Comparison of ENCODE assay signal across 8 cellular contexts in the genomic region with DNA sequence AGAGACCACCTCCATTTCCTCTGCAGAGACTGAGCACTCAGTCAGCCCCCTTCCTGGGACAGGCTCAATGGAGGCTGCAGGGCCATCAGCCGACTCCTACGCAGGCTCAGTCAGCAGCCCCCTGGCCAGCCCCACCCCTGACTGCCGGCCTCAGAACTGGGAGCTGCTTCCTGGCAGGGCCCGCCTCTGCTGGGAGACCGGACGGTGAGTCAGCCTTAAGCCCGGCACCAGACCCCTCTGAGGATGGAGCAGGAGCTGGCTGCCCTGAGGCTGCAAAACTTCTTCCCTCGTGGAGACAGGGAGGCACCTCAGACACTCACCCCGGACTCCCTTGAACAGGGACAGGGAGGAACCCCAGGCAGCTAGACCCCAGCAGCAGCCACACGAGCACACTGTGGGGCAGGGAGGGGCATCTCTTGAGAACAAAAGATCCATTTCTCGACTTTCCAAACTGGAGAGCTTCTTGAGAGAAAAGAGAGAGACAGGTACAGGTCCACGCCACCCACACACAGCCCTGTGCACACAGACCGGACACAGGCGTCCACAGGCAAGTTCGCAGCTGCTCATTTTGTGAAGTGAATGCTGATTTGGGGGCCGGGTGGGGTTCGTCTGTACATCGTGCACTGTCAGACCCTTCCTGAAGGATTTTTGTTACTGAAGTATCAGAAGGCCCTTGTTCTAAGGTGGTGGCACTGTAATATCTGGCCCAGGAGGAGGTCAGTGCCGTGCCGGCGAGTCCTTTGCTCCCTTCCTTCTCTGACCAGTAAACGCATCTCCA. TPM values are rescaled to one million over a fixed set of nuclear protein-coding genes. Genes with fewer than 3 reads are reported as not detected.
A peak's percentile ranks its signal among the peaks of the same experiment; 100 is the strongest.
DNase-seq lines count a peak whose midpoint lies in the region; ATAC-seq, FAIRE-seq and TF ChIP-seq lines count a peak whose summit lies in the region.

No MANE protein-coding gene starts in this region.

- intact Hi-C loops in CD4-positive, alpha-beta memory T cell (cut with micrococcal nuclease): no loop called here

- WGBS in HUES64: 5% methylated on average over 22 of the region's 22 CpGs

- no peak for FAIRE-seq in D721Med (lab: Jason Lieb, UNC)

- peak overlapping the region; percentile 35 to 74 (median 60) for H3K4me3 Mint-ChIP-seq in CD4-positive, alpha-beta memory T cell
- H3K4me3 Mint-ChIP-seq in WTC11 (peak overlapping the region; percentile 88), nephron progenitor cell (peak overlapping the region; percentile 94)

- no peaks in the 10 kb centered on the region for H3K36me3 ChIP-seq in CD4-positive, alpha-beta memory T cell (ENCODE audit: insufficient read depth, low read length)
- no peaks in the 10 kb centered on the region for H3K36me3 ChIP-seq in HUES64 (ENCODE audit: insufficient read depth, low read length)

- peaks cover 83% of the 10 kb centered on the region for H3K4me1 ChIP-seq in CD4-positive, alpha-beta memory T cell (ENCODE audit: insufficient read depth, low read length)
- peaks cover 20% of the 10 kb centered on the region; the same call in 1 of the 2 replicates for H3K4me1 ChIP-seq in HUES64 (ENCODE audit: insufficient read depth, low read length)

- no peak overlapping the region for H3K27ac ChIP-seq in CD4-positive, alpha-beta memory T cell (ENCODE audit: low read depth, low read length)
- H3K27ac ChIP-seq in HUES64 (ENCODE audit: low read depth, low read length): peak overlapping the region; percentile 34

- peaks cover 23 to 51% (median 38%) of the 10 kb centered on the region in 4 donors for H3K4me1 Mint-ChIP-seq in CD4-positive, alpha-beta memory T cell
- peaks cover 19% of the 10 kb centered on the region for H3K4me1 Mint-ChIP-seq in WTC11
- peaks cover 49% of the 10 kb centered on the region for H3K4me1 Mint-ChIP-seq in nephron progenitor cell

- TF ChIP-seq CTCF in WTC11 (IDR thresholded peaks at IDR 0.05) (no peak), fibroblast of the aortic adventitia (IDR thresholded peaks at IDR 0.05; ENCODE audit: insufficient read depth, low read length) (no peak), nephron progenitor cell (IDR thresholded peaks at IDR 0.05) (no peak), D721Med (IDR thresholded peaks at IDR 0.05; ENCODE audit: insufficient read depth, missing control alignments) (no peak)

- H3K27ac Mint-ChIP-seq in CD4-positive, alpha-beta memory T cell: peak overlapping the region in 1 of 7 donors; percentile 42
- H3K27ac Mint-ChIP-seq in WTC11 (no peak overlapping the region), nephron progenitor cell (peak overlapping the region; percentile 91)

- H3K36me3 Mint-ChIP-seq in CD4-positive, alpha-beta memory T cell: no peaks in the 10 kb centered on the region
- no peaks in the 10 kb centered on the region for H3K36me3 Mint-ChIP-seq in WTC11
- H3K36me3 Mint-ChIP-seq in nephron progenitor cell (ENCODE audit: low read depth): no peaks in the 10 kb centered on the region

- peaks cover 4 to 17% of the 10 kb centered on the region in 2 donors for H3K27me3 Mint-ChIP-seq in CD4-positive, alpha-beta memory T cell
- peaks cover 36% of the 10 kb centered on the region for H3K27me3 Mint-ChIP-seq in WTC11 (ENCODE audit: low read depth)
- no peaks in the 10 kb centered on the region for H3K27me3 Mint-ChIP-seq in nephron progenitor cell (ENCODE audit: low read depth, poor library complexity)

- no peak for DNase-seq in CD4-positive, alpha-beta memory T cell
- DNase-seq in WTC11 (ENCODE audit: low spot score) (peak; percentile 44), fibroblast of the aortic adventitia (ENCODE audit: low read depth) (peak; percentile 92), nephron progenitor cell (peak; percentile 74), D721Med (ENCODE audit: insufficient read length, low spot score) (no peak), hippocampal formation (lab: John Stamatoyannopoulos, UW) (no peak)

- H3K27me3 ChIP-seq in CD4-positive, alpha-beta memory T cell (ENCODE audit: insufficient read depth, low read length): peaks cover 10% of the 10 kb centered on the region
- H3K27me3 ChIP-seq in HUES64 (ENCODE audit: insufficient read depth, low read length): peaks cover 5% of the 10 kb centered on the region; the same call in 1 of the 2 replicates

- peaks cover 0 to 2% (median 0%) of the 10 kb centered on the region in 8 donors for H3K9me3 Mint-ChIP-seq in CD4-positive, alpha-beta memory T cell
- H3K9me3 Mint-ChIP-seq in WTC11: no peaks in the 10 kb centered on the region
- H3K9me3 Mint-ChIP-seq in nephron progenitor cell: no peaks in the 10 kb centered on the region

- H3K4me3 ChIP-seq in CD4-positive, alpha-beta memory T cell (ENCODE audit: low read length in 2 of 2): no peak overlapping the region
- H3K4me3 ChIP-seq in HUES64 (ENCODE audit: low read length) (peak overlapping the region; percentile 73), fibroblast of the aortic adventitia (ENCODE audit: low read depth, low read length) (peak overlapping the region; percentile 83)

- peak overlapping the region; percentile 79 for H3K9ac ChIP-seq in HUES64 (ENCODE audit: low read depth, low read length)

- CTCF ChIA-PET in CD4-positive, alpha-beta memory T cell (lab: Charles Lee; ENCODE audit: partially characterized antibody): no interaction called here
- CTCF ChIA-PET in WTC11 (lab: Charles Lee): interaction anchor here (0.6 to 5.7 kb wide), 8 partner anchors 12 to 365 kb away, joined by 3 to 70 read pairs (median 5); a partner anchor contains a TSS

- ATAC-seq in WTC11: peak; percentile 0; the same call in 1 of the 2 replicates
- ATAC-seq in GM18511 (IDR thresholded peaks at IDR 0.05; ENCODE audit: unreplicated experiment): no peak

- POLR2A ChIA-PET in CD4-positive, alpha-beta memory T cell (lab: Charles Lee; ENCODE audit: partially characterized antibody): interaction anchor here (0.8 to 1.2 kb wide), 2 partner anchors 33 to 235 kb away, joined by 3 to 4 read pairs; a partner anchor contains a TSS
- POLR2A ChIA-PET in WTC11 (lab: Charles Lee): interaction anchor here (0.6 to 2.8 kb wide), 4 partner anchors 12 to 29 kb away, joined by 3 to 14 read pairs (median 3); no protein-coding TSS in a partner anchor

- H3K9me3 ChIP-seq in CD4-positive, alpha-beta memory T cell (ENCODE audit: control insufficient read depth in 1 of 2, low read length in 2 of 2): no peaks in the 10 kb centered on the region
- no peaks in the 10 kb centered on the region for H3K9me3 ChIP-seq in HUES64 (ENCODE audit: insufficient read depth, low read depth, low read length)

TF ChIP-seq in WTC11, 78 proteins besides CTCF, POLR2A, EP300 and RAD21 (continues in another document):
- TF ChIP-seq RELA (CRISPR knock-in tag; IDR thresholded peaks at IDR 0.05; ENCODE audit: borderline replicate concordance) (no peak), MYBL2 (CRISPR knock-in tag; IDR thresholded peaks at IDR 0.05) (no peak), ZNF263 (CRISPR knock-in tag; IDR thresholded peaks at IDR 0.05; ENCODE audit: low read depth) (no peak), SP1 (CRISPR knock-in tag; conservative IDR thresholded peaks at IDR 0.05) (0 out of 2 replicates have a peak, but pooled peaks have one; percentile 49), RORB (CRISPR knock-in tag; IDR thresholded peaks at IDR 0.05) (no peak)
- TF ChIP-seq, protein P1, sequence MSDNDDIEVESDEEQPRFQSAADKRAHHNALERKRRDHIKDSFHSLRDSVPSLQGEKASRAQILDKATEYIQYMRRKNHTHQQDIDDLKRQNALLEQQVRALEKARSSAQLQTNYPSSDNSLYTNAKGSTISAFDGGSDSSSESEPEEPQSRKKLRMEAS (CRISPR knock-in tag; IDR thresholded peaks at IDR 0.05): 0 out of 2 replicates have a peak, but pooled peaks have one; percentile 6
- TF ChIP-seq, protein P2, sequence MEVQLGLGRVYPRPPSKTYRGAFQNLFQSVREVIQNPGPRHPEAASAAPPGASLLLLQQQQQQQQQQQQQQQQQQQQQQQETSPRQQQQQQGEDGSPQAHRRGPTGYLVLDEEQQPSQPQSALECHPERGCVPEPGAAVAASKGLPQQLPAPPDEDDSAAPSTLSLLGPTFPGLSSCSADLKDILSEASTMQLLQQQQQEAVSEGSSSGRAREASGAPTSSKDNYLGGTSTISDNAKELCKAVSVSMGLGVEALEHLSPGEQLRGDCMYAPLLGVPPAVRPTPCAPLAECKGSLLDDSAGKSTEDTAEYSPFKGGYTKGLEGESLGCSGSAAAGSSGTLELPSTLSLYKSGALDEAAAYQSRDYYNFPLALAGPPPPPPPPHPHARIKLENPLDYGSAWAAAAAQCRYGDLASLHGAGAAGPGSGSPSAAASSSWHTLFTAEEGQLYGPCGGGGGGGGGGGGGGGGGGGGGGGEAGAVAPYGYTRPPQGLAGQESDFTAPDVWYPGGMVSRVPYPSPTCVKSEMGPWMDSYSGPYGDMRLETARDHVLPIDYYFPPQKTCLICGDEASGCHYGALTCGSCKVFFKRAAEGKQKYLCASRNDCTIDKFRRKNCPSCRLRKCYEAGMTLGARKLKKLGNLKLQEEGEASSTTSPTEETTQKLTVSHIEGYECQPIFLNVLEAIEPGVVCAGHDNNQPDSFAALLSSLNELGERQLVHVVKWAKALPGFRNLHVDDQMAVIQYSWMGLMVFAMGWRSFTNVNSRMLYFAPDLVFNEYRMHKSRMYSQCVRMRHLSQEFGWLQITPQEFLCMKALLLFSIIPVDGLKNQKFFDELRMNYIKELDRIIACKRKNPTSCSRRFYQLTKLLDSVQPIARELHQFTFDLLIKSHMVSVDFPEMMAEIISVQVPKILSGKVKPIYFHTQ (CRISPR knock-in tag; IDR thresholded peaks at IDR 0.05): no peak

RNA-seq across cellular contexts. Expression of a gene that starts 1.3 kb away (rescaled TPM):
- under 1 TPM in 1 of 2 experiments, not detected in 1; 0.73 TPM for total RNA-seq in CD4-positive, alpha-beta memory T cell
- polyA plus RNA-seq in CD4-positive, alpha-beta memory T cell: not detected
- 149 TPM for polyA plus RNA-seq in HUES64 (2013, experiment 1 of 2)
- polyA plus RNA-seq in HUES64 (2013, experiment 2 of 2): 134 TPM
- 150 to 209 TPM (median 163 TPM) in 3 replicates for total RNA-seq in WTC11 (2021)
- total RNA-seq in fibroblast of the aortic adventitia (ENCODE audit: low replicate concordance): 42.3 and 299 TPM in 2 replicates

RNA-seq across cellular contexts. Expression of a gene that starts 3.2 kb away (rescaled TPM):
- 10 to 100 TPM; 12.6 to 13.5 TPM for total RNA-seq in CD4-positive, alpha-beta memory T cell
- under 1 TPM in 1 of 2 donors, not detected in 1; 0.22 TPM for polyA plus RNA-seq in CD4-positive, alpha-beta memory T cell
- 1.3 TPM for polyA plus RNA-seq in HUES64 (2013, experiment 1 of 2)
- 1.6 TPM for polyA plus RNA-seq in HUES64 (2013, experiment 2 of 2)
- total RNA-seq in WTC11 (2021) (3.4 to 3.8 TPM (median 3.5 TPM) in 3 replicates), fibroblast of the aortic adventitia (ENCODE audit: low replicate concordance) (5.2 and 8.1 TPM in 2 replicates)

RNA-seq across cellular contexts. Expression of a gene that starts 26.7 kb away (rescaled TPM):
- 10 to 100 TPM; 45.5 to 46.0 TPM for total RNA-seq in CD4-positive, alpha-beta memory T cell
- 10 to 100 TPM; 30.7 to 40.6 TPM for polyA plus RNA-seq in CD4-positive, alpha-beta memory T cell
- 39.1 TPM for polyA plus RNA-seq in HUES64 (2013, experiment 1 of 2)
- polyA plus RNA-seq in HUES64 (2013, experiment 2 of 2): 38.0 TPM
- total RNA-seq in WTC11 (2021) (64.5 to 64.7 TPM (median 64.6 TPM) in 3 replicates), fibroblast of the aortic adventitia (ENCODE audit: low replicate concordance) (56.9 and 111 TPM in 2 replicates)

RNA-seq across cellular contexts. Expression of a gene that starts 48.5 kb away (rescaled TPM):
- total RNA-seq in CD4-positive, alpha-beta memory T cell: 100 to 1,000 TPM; 283 to 308 TPM
- polyA plus RNA-seq in CD4-positive, alpha-beta memory T cell: 100 to 1,000 TPM in 1 of 2 donors, 10 to 100 TPM in 1; 86.4 to 108 TPM
- polyA plus RNA-seq in HUES64 (2013, experiment 1 of 2): 77.0 TPM
- 77.0 TPM for polyA plus RNA-seq in HUES64 (2013, experiment 2 of 2)
- total RNA-seq in WTC11 (2021) (113 to 155 TPM (median 127 TPM) in 3 replicates), fibroblast of the aortic adventitia (ENCODE audit: low replicate concordance) (163 and 417 TPM in 2 replicates)

Comparison
In these comparisons a context has a peak if more than half of its experiments do, and no peak if none do; other contexts are left out.
1. DNase-seq: peak in WTC11 (single experiment), fibroblast of the aortic adventitia (single experiment) and nephron progenitor cell (single experiment); none in CD4-positive, alpha-beta memory T cell (0 of 5), D721Med (single experiment) and hippocampal formation (0 of 2).
2. H3K4me3 ChIP-seq: peak in HUES64 (single experiment) and fibroblast of the aortic adventitia (single experiment); none in CD4-positive, alpha-beta memory T cell (0 of 2).
3. RNA of a gene that starts 1.3 kb away (total RNA-seq): 42.3 to 299 TPM in fibroblast of the aortic adventitia and 150 to 209 TPM in WTC11; 0.73 TPM in CD4-positive, alpha-beta memory T cell; every median in the first group is over 10 times any median in the second.
4. Peak in every context shown above with its lines, with median percentiles within 50 percentile points of each other: H3K4me3 Mint-ChIP-seq.